29 cellular contexts compared by ENCODE assay signal in the genomic region with DNA sequence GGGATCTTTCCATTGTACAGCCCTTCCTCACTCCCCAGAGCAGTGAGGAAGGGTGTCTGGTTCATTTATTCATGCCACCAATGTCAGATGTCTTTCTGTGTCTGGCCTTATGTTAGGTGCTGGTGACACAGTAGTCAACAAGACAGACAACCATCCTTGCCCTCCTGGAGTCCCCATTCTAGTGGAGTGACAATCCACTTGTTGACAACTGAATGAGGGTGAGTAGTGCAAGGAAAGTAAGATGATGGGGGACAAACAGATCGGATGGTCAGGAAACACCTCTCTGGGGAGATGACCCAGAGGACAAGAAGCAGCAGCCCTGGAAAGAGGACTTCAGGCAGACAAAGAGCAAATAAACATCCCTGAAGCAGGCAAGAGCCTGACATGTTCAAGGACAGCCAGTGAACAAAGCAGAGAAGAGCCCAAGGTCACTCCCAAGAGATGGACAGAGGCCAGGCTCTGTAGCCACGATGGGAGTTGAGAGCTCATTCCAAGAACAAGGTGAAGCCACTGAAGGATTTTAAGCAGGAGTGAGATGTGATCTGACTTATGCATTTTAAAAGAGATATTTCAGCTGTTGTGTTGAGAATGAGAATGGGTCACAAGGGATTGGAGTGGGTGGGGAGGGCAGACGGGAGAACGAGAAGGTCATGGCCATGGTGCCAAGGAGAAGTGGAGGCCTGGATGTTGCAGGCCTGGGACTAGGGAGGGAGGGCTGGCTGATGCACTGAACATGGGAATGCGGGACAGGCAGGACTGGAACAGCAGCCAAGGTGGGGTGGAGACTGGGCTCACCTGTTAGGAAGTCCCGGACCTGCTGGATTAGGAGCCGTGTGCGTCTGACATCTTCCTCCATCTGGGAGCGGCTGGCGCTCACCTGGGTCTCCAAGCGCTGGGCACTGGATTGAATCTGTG. TPM values are rescaled to one million over a fixed set of nuclear protein-coding genes. Genes with fewer than 3 reads are reported as not detected.
DNase-seq lines count a peak whose midpoint lies in the region; ATAC-seq, FAIRE-seq and TF ChIP-seq lines count a peak whose summit lies in the region.
"Had no signal": no experiment of that assay in that cellular context is flagged by ENCODE, and none has a peak within 500 bp of the region (broad histone marks: within the 10 kb centered on the region; RNA-seq: fewer than 3 reads in every experiment).

No MANE protein-coding gene starts in this region.

- no peaks in the 10 kb centered on the region for H3K79me2 ChIP-seq in neural progenitor cell (ENCODE audit: low read depth)
- H3K79me2 ChIP-seq: hepatocyte had no signal

- H2AFZ ChIP-seq in neural progenitor cell (replicated peaks): no peak overlapping the region
- H2AFZ ChIP-seq: hepatocyte had no signal

- TF ChIP-seq CTCF in heart right ventricle (IDR thresholded peaks at IDR 0.05): no peak
- TF ChIP-seq CTCF in bronchial epithelial cell (IDR thresholded peaks at IDR 0.05; ENCODE audit: insufficient read depth, low read length, severe bottlenecking): no peak
- TF ChIP-seq CTCF in neural progenitor cell (IDR thresholded peaks at IDR 0.05): no peak
- no peak for TF ChIP-seq CTCF in upper lobe of right lung (IDR thresholded peaks at IDR 0.05)
- TF ChIP-seq CTCF in CD4-positive, alpha-beta T cell (IDR thresholded peaks at IDR 0.05): no peak

- DNase-seq in heart right ventricle (no peak), Right ventricle myocardium superior (no peak), bronchial epithelial cell (ENCODE audit: low read depth) (no peak), neural progenitor cell (ENCODE audit: low spot score) (no peak), upper lobe of right lung (peak; percentile 28), DMS 273 treated with DMSO at 0.1 percent for 48 hours (lab: John Stamatoyannopoulos, UW) (no peak), NCI-H748 (lab: John Stamatoyannopoulos, UW; ENCODE audit: unreplicated experiment) (no peak)
- DNase-seq in CD4-positive, alpha-beta T cell: no peak
- DNase-seq: activated CD8-positive, alpha-beta memory T cell treated with anti-CD3 and anti-CD28 coated beads, Interleukin-2, amount 10 ng/mL, durations not matched to agents 7 days and 5 days; activated naive CD4-positive, alpha-beta T cell treated with Interleukin-2 at 50 U/mL for 16 hours; activated T-cell treated with anti-CD3 and anti-CD28 coated beads, Interleukin-2, amount 50 U/mL, for 72 hours; mammary epithelial cell; NCI-H1092; NCI-H1694; stimulated activated CD4-positive, alpha-beta T cell treated with anti-CD3 and anti-CD28 coated beads, Interleukin-4, amount 100 ng/mL, for 24 hours had no signal

- H3K36me3 ChIP-seq in heart right ventricle (no peaks in the 10 kb centered on the region), bronchial epithelial cell (ENCODE audit: control insufficient read depth, insufficient read depth, low read length) (peaks cover 82% of the 10 kb centered on the region), neural progenitor cell (no peaks in the 10 kb centered on the region), upper lobe of right lung (no peaks in the 10 kb centered on the region)
- H3K36me3 ChIP-seq: pancreas had no signal

- no peak overlapping the region for H3K4me2 ChIP-seq in neural progenitor cell
- H3K4me2 ChIP-seq: hepatocyte had no signal

- H3K4me1 ChIP-seq in heart right ventricle (peaks cover 21 to 73% (median 55%) of the 10 kb centered on the region in 9 donors), neural progenitor cell (no peaks in the 10 kb centered on the region), upper lobe of right lung (peaks cover 16% of the 10 kb centered on the region)
- H3K4me1 ChIP-seq: pancreas had no signal

- peaks cover 40% of the 10 kb centered on the region for H3K4me1 Mint-ChIP-seq in neural progenitor cell
- peaks cover 12% of the 10 kb centered on the region for H3K4me1 Mint-ChIP-seq in CD4-positive, alpha-beta T cell (ENCODE audit: low read depth)
- H3K4me1 Mint-ChIP-seq: activated CD8-positive, alpha-beta memory T cell treated with anti-CD3 and anti-CD28 coated beads, Interleukin-2, amount 10 ng/mL, durations not matched to agents 7 days and 5 days had no signal

- 68 to 72% methylated on average over 11 of the region's 11 CpGs for WGBS in heart right ventricle, 2 donors

- no peak overlapping the region for H3K9ac ChIP-seq in neural progenitor cell

- peaks cover 16% of the 10 kb centered on the region for H3K27me3 Mint-ChIP-seq in neural progenitor cell (ENCODE audit: insufficient read depth, low read depth)
- no peaks in the 10 kb centered on the region for H3K27me3 Mint-ChIP-seq in CD4-positive, alpha-beta T cell
- H3K27me3 Mint-ChIP-seq: activated CD8-positive, alpha-beta memory T cell treated with anti-CD3 and anti-CD28 coated beads, Interleukin-2, amount 10 ng/mL, durations not matched to agents 7 days and 5 days had no signal

- H3K27me3 ChIP-seq in heart right ventricle (no peaks in the 10 kb centered on the region), bronchial epithelial cell (ENCODE audit: control insufficient read depth, insufficient read depth, low read length) (no peaks in the 10 kb centered on the region), neural progenitor cell (no peaks in the 10 kb centered on the region), upper lobe of right lung (no peaks in the 10 kb centered on the region)
- no peaks in the 10 kb centered on the region for H3K27me3 ChIP-seq in CD4-positive, alpha-beta T cell (ENCODE audit: control insufficient read depth, insufficient read depth, low read length)
- H3K27me3 ChIP-seq: hepatocyte, pancreas, upper lobe of left lung had no signal

- no peak overlapping the region for H3K27ac Mint-ChIP-seq in neural progenitor cell
- no peak overlapping the region for H3K27ac Mint-ChIP-seq in CD4-positive, alpha-beta T cell
- H3K27ac Mint-ChIP-seq: activated CD8-positive, alpha-beta memory T cell treated with anti-CD3 and anti-CD28 coated beads, Interleukin-2, amount 10 ng/mL, durations not matched to agents 7 days and 5 days; activated T-cell treated with anti-CD3 and anti-CD28 coated beads, Interleukin-2, amount 50 U/mL, for 72 hours; IgD-negative memory B cell had no signal

- CTCF ChIA-PET in CD4-positive, alpha-beta T cell (lab: Charles Lee): no interaction called here

- no peaks in the 10 kb centered on the region for H3K9me3 Mint-ChIP-seq in neural progenitor cell
- H3K9me3 Mint-ChIP-seq in CD4-positive, alpha-beta T cell: no peaks in the 10 kb centered on the region
- H3K9me3 Mint-ChIP-seq: activated T-cell treated with anti-CD3 and anti-CD28 coated beads, Interleukin-2, amount 50 U/mL, for 72 hours; IgD-negative memory B cell; nephron had no signal

- H3K27ac ChIP-seq in heart right ventricle (peak overlapping the region in 8 of 10 donors; percentile 8 to 74 (median 62)), neural progenitor cell (no peak overlapping the region), upper lobe of right lung (no peak overlapping the region)
- no peak overlapping the region for H3K27ac ChIP-seq in CD4-positive, alpha-beta T cell (ENCODE audit: low read depth, low read length)
- H3K27ac ChIP-seq: hepatocyte, pancreas, upper lobe of left lung had no signal

- H3K4me3 ChIP-seq in heart right ventricle (no peak overlapping the region), bronchial epithelial cell (ENCODE audit: low read depth, low read length) (no peak overlapping the region), neural progenitor cell (no peak overlapping the region), upper lobe of right lung (no peak overlapping the region)
- H3K4me3 ChIP-seq: hepatocyte, pancreas, upper lobe of left lung had no signal

- peak overlapping the region; percentile 11 for H3K4me3 Mint-ChIP-seq in neural progenitor cell
- H3K4me3 Mint-ChIP-seq in CD4-positive, alpha-beta T cell: no peak overlapping the region
- H3K4me3 Mint-ChIP-seq: activated CD8-positive, alpha-beta memory T cell treated with anti-CD3 and anti-CD28 coated beads, Interleukin-2, amount 10 ng/mL, durations not matched to agents 7 days and 5 days; activated T-cell treated with anti-CD3 and anti-CD28 coated beads, Interleukin-2, amount 50 U/mL, for 72 hours; IgD-negative memory B cell; nephron had no signal

- H3K36me3 Mint-ChIP-seq in neural progenitor cell: no peaks in the 10 kb centered on the region
- no peaks in the 10 kb centered on the region for H3K36me3 Mint-ChIP-seq in CD4-positive, alpha-beta T cell (ENCODE audit: low read depth)
- H3K36me3 Mint-ChIP-seq: activated CD8-positive, alpha-beta memory T cell treated with anti-CD3 and anti-CD28 coated beads, Interleukin-2, amount 10 ng/mL, durations not matched to agents 7 days and 5 days; IgD-negative memory B cell had no signal

- intact Hi-C loops in heart right ventricle (cut with DNase I): loop anchor here in 4 of 10 donors (5.0 to 10.0 kb wide), 3 partner anchors 63 to 123 kb away; no protein-coding TSS in a partner anchor
- intact Hi-C loops in Right ventricle myocardium superior (cut with DNase I): no loop called here
- intact Hi-C loops in upper lobe of right lung (cut with DNase I): no loop called here
- intact Hi-C loops in CD4-positive, alpha-beta T cell (cut with DNase I, micrococcal nuclease): no loop called here

- no peaks in the 10 kb centered on the region for H4K20me1 ChIP-seq in neural progenitor cell (ENCODE audit: low read depth)

- no peak for ATAC-seq in heart right ventricle
- ATAC-seq in Right ventricle myocardium superior (ENCODE audit: poor library complexity): no peak
- no peak for ATAC-seq in upper lobe of right lung
- no peak for ATAC-seq in CD4-positive, alpha-beta T cell (ENCODE audit: poor library complexity)
- ATAC-seq: activated CD8-positive, alpha-beta memory T cell treated with anti-CD3 and anti-CD28 coated beads, Interleukin-2, amount 10 ng/mL, durations not matched to agents 7 days and 5 days; activated T-cell treated with anti-CD3 and anti-CD28 coated beads, Interleukin-2, amount 50 U/mL, for 72 hours had no signal

- POLR2A ChIA-PET in CD4-positive, alpha-beta T cell (lab: Charles Lee): no interaction called here

- no peaks in the 10 kb centered on the region for H3K9me3 ChIP-seq in heart right ventricle
- no peaks in the 10 kb centered on the region for H3K9me3 ChIP-seq in neural progenitor cell (ENCODE audit: low read depth)
- H3K9me3 ChIP-seq in upper lobe of right lung: no peaks in the 10 kb centered on the region
- no peaks in the 10 kb centered on the region for H3K9me3 ChIP-seq in CD4-positive, alpha-beta T cell (ENCODE audit: control insufficient read depth, low read length)
- H3K9me3 ChIP-seq: pancreas, upper lobe of left lung had no signal

- no peaks in the 10 kb centered on the region for H3F3A ChIP-seq in neural progenitor cell (ENCODE audit: low read depth)

- FAIRE-seq in bronchial epithelial cell (lab: Jason Lieb, UNC): peak; percentile 60
- FAIRE-seq: A204.1, D721Med, frontal cortex, pancreas, RCC 7860, TTC549 had no signal

RNA-seq across cellular contexts. Expression of a gene that starts 30.2 kb away (rescaled TPM):
- total RNA-seq in heart right ventricle: 1 to 10 TPM; 2.3 to 6.0 (median 3.8) TPM
- polyA plus RNA-seq in heart right ventricle: 1 to 10 TPM; 1.6 to 3.7 TPM
- 5.0 TPM for total RNA-seq in Right ventricle myocardium superior
- total RNA-seq in bronchial epithelial cell: 1,162 and 3,106 TPM in 2 replicates
- total RNA-seq in neural progenitor cell (ENCODE audit: low replicate concordance): 0.19 TPM in 1 of 2 replicates, not detected in the other
- total RNA-seq in upper lobe of right lung: 83.3 TPM
- total RNA-seq in CD4-positive, alpha-beta T cell: under 1 TPM; 0.25 to 0.31 TPM
- polyA plus RNA-seq: IgD-negative memory B cell had no signal

RNA-seq across cellular contexts. Expression of a gene that starts 38.5 kb away (rescaled TPM):
- total RNA-seq in heart right ventricle: under 1 TPM in 3 of 10 donors, not detected in 7; 0.11 to 0.71 (median 0.21) TPM
- polyA plus RNA-seq in heart right ventricle: not detected
- not detected for total RNA-seq in Right ventricle myocardium superior
- not detected in 2 replicates for total RNA-seq in bronchial epithelial cell
- total RNA-seq in neural progenitor cell (ENCODE audit: low replicate concordance): 3.6 and 4.3 TPM in 2 replicates
- 1.4 TPM for total RNA-seq in upper lobe of right lung
- total RNA-seq in CD4-positive, alpha-beta T cell: not detected
- total RNA-seq: activated CD8-positive, alpha-beta memory T cell treated with anti-CD3 and anti-CD28 coated beads, Interleukin-2, amount 10 ng/mL, durations not matched to agents 7 days and 5 days; chondrocyte; mammary epithelial cell; NCI-H460; SK-MEL-5; T-helper 1 cell treated with Interleukin-12 subunit alpha and Interleukin-12 subunit beta and Interleukin-4 antibody, amounts not matched to agents 30 ng/mL and 1 ng/mL, for 36 hours had no signal
- polyA plus RNA-seq: IgD-negative memory B cell, mammary epithelial cell had no signal

RNA-seq across cellular contexts. Expression of a gene that starts 53.2 kb away (rescaled TPM):
- total RNA-seq in heart right ventricle (100 to 1,000 TPM in 7 of 10 donors, 10 to 100 TPM in 3; 75.3 to 491 (median 131) TPM), Right ventricle myocardium superior (453 TPM), bronchial epithelial cell (301 and 418 TPM in 2 replicates), neural progenitor cell (ENCODE audit: low replicate concordance) (0.93 TPM in 1 of 2 replicates, not detected in the other), upper lobe of right lung (36.5 TPM)
- polyA plus RNA-seq in heart right ventricle: 100 to 1,000 TPM in 1 of 2 donors, 10 to 100 TPM in 1; 90.0 to 223 TPM
- total RNA-seq in CD4-positive, alpha-beta T cell: 1 to 10 TPM; 6.4 to 6.8 TPM

Comparison
In these comparisons a context has a peak if more than half of its experiments do, and no peak if none do; other contexts are left out.
1. H3K27ac ChIP-seq: peak in heart right ventricle (8 of 10); none in neural progenitor cell (single experiment), upper lobe of right lung (single experiment) and CD4-positive, alpha-beta T cell (single experiment).
2. RNA of a gene that starts 30.2 kb away (total RNA-seq): 1,162 to 3,106 TPM in bronchial epithelial cell; 83.3 TPM in upper lobe of right lung (single experiment), 5.0 TPM in Right ventricle myocardium superior (single experiment), 2.3 to 6.0 TPM in heart right ventricle, 0.25 to 0.31 TPM in CD4-positive, alpha-beta T cell and 0.19 TPM in neural progenitor cell; every median in the first group is over 10 times any median in the second.